1 cellular context compared by ENCODE assay signal in the genomic region with DNA sequence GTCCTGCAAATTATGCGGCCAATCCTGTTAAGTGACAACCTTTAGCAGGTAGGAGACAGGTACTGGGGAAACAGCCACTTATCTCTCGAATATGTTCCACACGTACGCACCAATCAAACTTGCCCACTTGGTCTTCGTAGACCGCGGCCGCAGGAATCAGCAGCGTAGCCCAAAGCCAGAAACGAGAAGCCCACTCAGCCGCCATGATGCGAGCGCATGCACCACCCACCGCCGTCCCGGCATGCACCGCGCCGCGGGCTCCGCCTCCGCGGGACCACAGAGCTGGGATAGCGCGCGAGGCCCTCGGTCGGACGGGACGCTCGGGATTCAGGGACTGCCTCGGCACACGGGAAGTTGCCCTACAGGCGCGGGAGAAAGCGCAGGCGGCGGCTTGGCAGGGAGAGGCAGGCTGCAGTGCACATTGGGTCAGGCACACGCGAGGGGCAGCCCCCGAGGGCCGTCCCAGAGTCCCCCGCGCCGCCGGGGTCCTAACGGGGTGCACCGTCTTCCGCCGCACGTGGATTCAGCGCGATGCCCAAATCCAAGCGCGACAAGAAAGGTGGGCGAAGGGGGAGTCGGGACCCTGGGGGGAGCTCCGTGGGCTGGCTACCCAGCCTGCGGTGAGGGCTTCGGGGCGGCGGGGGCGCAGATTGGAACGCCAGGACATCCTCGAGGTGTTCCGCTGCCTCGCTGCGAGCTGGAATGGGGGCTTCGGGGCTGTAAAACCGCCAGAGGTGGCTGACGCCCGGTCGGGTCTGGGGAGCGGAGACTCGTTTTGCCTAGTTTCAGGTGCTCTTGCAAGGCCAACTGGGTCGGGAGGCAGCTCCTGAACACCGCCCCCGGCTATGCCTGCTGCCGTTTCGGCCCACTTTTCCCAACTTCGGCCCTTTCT.
TF ChIP-seq lines count a peak whose summit lies in the region.

TSS of gene EMC1 (minus strand) at position 220 of the 892 bp plus-strand sequence. CDS start at position 205, 15 bp downstream.
TSS of gene MRTO4 (plus strand) at position 501 of the 892 bp plus-strand sequence. CDS start at position 532, 31 bp downstream.

TF ChIP-seq in H1, 55 proteins besides CTCF, POLR2A, EP300 and RAD21 (continued from another document):
- TF ChIP-seq RXRA (IDR thresholded peaks at IDR 0.05; ENCODE audit: insufficient read depth, low read depth, low read length), result no peak
- no peak for TF ChIP-seq POU5F1 (IDR thresholded peaks at IDR 0.05; ENCODE audit: low read depth, low read length)
TF ChIP-seq in H1: peak in this region for 24.
